ENCODE assay signal across 11 cellular contexts in genomic region chr9:133656211-133657119, GRCh38. TPM values are rescaled to one million over a fixed set of nuclear protein-coding genes. Genes with fewer than 3 reads are reported as not detected.
DNase-seq lines count a peak whose midpoint lies in the region; ATAC-seq lines count a peak whose summit lies in the region.
"Had no signal": no experiment of that assay in that cellular context is flagged by ENCODE, and none has a peak within 500 bp of the region (broad histone marks: within the 10 kb centered on the region; RNA-seq: fewer than 3 reads in every experiment).

No MANE protein-coding gene starts in this region.

- peaks cover 0 to 66% (median 10%) of the 10 kb centered on the region in 3 experiments for H3K27me3 ChIP-seq in neuronal stem cell (ENCODE audit: control insufficient read depth in 3 of 3, insufficient read depth in 3 of 3, low read depth in 1 of 3, low read length in 3 of 3)

- H3K14ac ChIP-seq in neuronal stem cell (ENCODE audit: low read length): no peak overlapping the region

- H3K4me1 ChIP-seq in neuronal stem cell (ENCODE audit: control insufficient read depth in 2 of 2, insufficient read depth in 1 of 2, low read depth in 1 of 2, low read length in 2 of 2): peaks cover 14 to 17% of the 10 kb centered on the region in 2 donors

- H3K4ac ChIP-seq in neuronal stem cell (ENCODE audit: low read length): no peak overlapping the region

- H3K27ac ChIP-seq in neuronal stem cell (replicated peaks; ENCODE audit: low read length): no peak overlapping the region
- H3K27ac ChIP-seq: cardiac muscle cell, PC-9 had no signal

- H2BK120ac ChIP-seq in neuronal stem cell (ENCODE audit: low read depth, low read length): no peak overlapping the region

- H2BK12ac ChIP-seq in neuronal stem cell (ENCODE audit: low read length): no peak overlapping the region

- H2BK15ac ChIP-seq in neuronal stem cell (ENCODE audit: low read length): no peak overlapping the region

- no CpG with 5 or more reads among the region's 36 CpGs for WGBS in neuronal stem cell (ENCODE audit: extremely low coverage in 2 of 2, insufficient read length in 2 of 2, insufficient replicate concordance in 1 of 2), 2 donors

- DNase-seq in DMS79 (lab: John Stamatoyannopoulos, UW) (peak; percentile 84), NCI-H2196 treated with DMSO at 0.1 percent for 48 hours (lab: John Stamatoyannopoulos, UW; ENCODE audit: unreplicated experiment) (peak; percentile 74), activated T-cell treated with anti-CD3 and anti-CD28 coated beads for 1 hour (ENCODE audit: low read depth) (peak; percentile 42), neuronal stem cell (ENCODE audit: low spot score) (no peak), DMS114 treated with DMSO at 0.1 percent for 48 hours (lab: John Stamatoyannopoulos, UW; ENCODE audit: unreplicated experiment) (no peak)
- DNase-seq: posterior cingulate gyrus had no signal

- peak overlapping the region; percentile 58 for H3K23ac ChIP-seq in neuronal stem cell (ENCODE audit: low read depth, low read length, poor library complexity)

- H3K36me3 ChIP-seq in neuronal stem cell (replicated peaks in 1 of 2; ENCODE audit: control insufficient read depth in 2 of 2, insufficient read depth in 2 of 2, low read length in 2 of 2): no peaks in the 10 kb centered on the region
- H3K36me3 ChIP-seq: cardiac muscle cell had no signal

- H2AFZ ChIP-seq in neuronal stem cell (ENCODE audit: low read length): no peak overlapping the region
- H2AFZ ChIP-seq: PC-9 had no signal

- H3K4me3 ChIP-seq in neuronal stem cell (ENCODE audit: low read length in 2 of 2): no peak overlapping the region
- H3K4me3 ChIP-seq: cardiac muscle cell, GM12878, PC-9 had no signal

- no peak overlapping the region for H3K4me2 ChIP-seq in neuronal stem cell (ENCODE audit: insufficient read depth, low read length, poor library complexity, severe bottlenecking)
- H3K4me2 ChIP-seq: PC-9 had no signal

- H4K8ac ChIP-seq in neuronal stem cell (ENCODE audit: low read depth, low read length): no peak overlapping the region

- peak overlapping the region; percentile 72 for H3K18ac ChIP-seq in neuronal stem cell (ENCODE audit: low read length)

- peak overlapping the region; percentile 46 for H3K9ac ChIP-seq in neuronal stem cell (ENCODE audit: low read depth, low read length, poor library complexity)

- H2BK5ac ChIP-seq in neuronal stem cell (ENCODE audit: low read length): no peak overlapping the region

- no peak for ATAC-seq in GM19397 (IDR thresholded peaks at IDR 0.05; ENCODE audit: unreplicated experiment)
- ATAC-seq in HG03097 (IDR thresholded peaks at IDR 0.05; ENCODE audit: low FRiP score, unreplicated experiment): no peak
- ATAC-seq: GM12878 had no signal

- H2AK5ac ChIP-seq in neuronal stem cell (ENCODE audit: low read depth, low read length): peak overlapping the region; percentile 4

- H3K9me3 ChIP-seq in neuronal stem cell (replicated peaks in 1 of 2; ENCODE audit: control insufficient read depth in 2 of 2, insufficient read depth in 1 of 2, low read depth in 1 of 2, low read length in 2 of 2): no peaks in the 10 kb centered on the region

- H3K79me1 ChIP-seq in neuronal stem cell (ENCODE audit: low read depth, low read length): no peaks in the 10 kb centered on the region

- H4K91ac ChIP-seq in neuronal stem cell (ENCODE audit: low read depth, low read length, poor library complexity): no peak overlapping the region

RNA-seq across cellular contexts. Expression of gene DBH, which starts 20.3 kb away (rescaled TPM):
- not detected for polyA plus RNA-seq in neuronal stem cell (2013, experiment 1 of 2)
- polyA plus RNA-seq in neuronal stem cell (2013, experiment 2 of 2): not detected
- polyA plus RNA-seq: GM12878 had no signal

RNA-seq across cellular contexts. Expression of gene FAM163B, which starts 47.3 kb away (rescaled TPM):
- polyA plus RNA-seq in neuronal stem cell (2013, experiment 1 of 2): 0.18 TPM
- polyA plus RNA-seq in neuronal stem cell (2013, experiment 2 of 2): 0.12 TPM
- polyA plus RNA-seq: cardiac muscle cell, GM12878 had no signal

Comparison
In these comparisons a context has a peak if more than half of its experiments do, and no peak if none do; other contexts are left out.
1. DNase-seq: peak in DMS79 (single experiment), NCI-H2196 treated with DMSO at 0.1 percent for 48 hours (single experiment) and activated T-cell treated with anti-CD3 and anti-CD28 coated beads for 1 hour (single experiment); none in neuronal stem cell (single experiment) and DMS114 treated with DMSO at 0.1 percent for 48 hours (single experiment).